Comparison of ENCODE assay signal across 24 cellular contexts in genomic region chr2:45404807-45405297, GRCh38.
DNase-seq lines count a peak whose midpoint lies in the region; ATAC-seq, FAIRE-seq and TF ChIP-seq lines count a peak whose summit lies in the region.
"Had no signal": no experiment of that assay in that cellular context is flagged by ENCODE, and none has a peak within 500 bp of the region (broad histone marks: within the 10 kb centered on the region; RNA-seq: fewer than 3 reads in every experiment).

No MANE protein-coding gene starts in this region.

- ATAC-seq in Right ventricle myocardium superior (ENCODE audit: poor library complexity) (peak; percentile 85), HepG2 (no peak), HG02870 (IDR thresholded peaks at IDR 0.05; ENCODE audit: unreplicated experiment) (no peak)
- ATAC-seq: activated CD8-positive, alpha-beta T cell treated with anti-CD3 and anti-CD28 coated beads for 36 hours; stimulated activated naive CD8-positive, alpha-beta T cell treated with anti-CD3 and anti-CD28 coated beads, Interleukin-15, Interleukin-2, amounts not matched to agents 100 U/mL and 50 U/mL, for 24 hours had no signal

- TF ChIP-seq RAD21 in HepG2 (CRISPR knock-in tag; IDR thresholded peaks at IDR 0.05): no peak

- intact Hi-C loops in Right ventricle myocardium superior (cut with DNase I) (no loop called here), cardiac septum (cut with DNase I) (no loop called here), HepG2 (cut with micrococcal nuclease; ENCODE audit: unreplicated experiment) (no loop called here)

- WGBS in HepG2 (ENCODE audit: low lambda C conversion rate): 98% methylated on average over 3 of the region's 3 CpGs

- no peaks in the 10 kb centered on the region for H3K9me3 ChIP-seq in HepG2 (ENCODE audit: low read length)
- H3K9me3 ChIP-seq: BLaER1 treated with 17β-estradiol and CSF1 and Interleukin-3, amounts not matched to agents 10 nM and 100 nM; HAP-1; tibial nerve had no signal

- H3K4me1 ChIP-seq in HepG2 (ENCODE audit: insufficient read depth, low read length): no peaks in the 10 kb centered on the region
- H3K4me1 ChIP-seq: BLaER1 treated with 17β-estradiol and CSF1 and Interleukin-3, amounts not matched to agents 10 nM and 100 nM had no signal

- no peak for FAIRE-seq in HepG2 (lab: Jason Lieb, UNC)
- FAIRE-seq: A204.1, GM18507 had no signal

- DNase-seq in Right ventricle myocardium superior (no peak), cardiac septum (ENCODE audit: low spot score) (no peak), fibroblast of the aortic adventitia (ENCODE audit: low read depth) (peak; percentile 37), HepG2 (ENCODE audit: low spot score) (no peak), hepatic stellate cell (ENCODE audit: low spot score) (no peak), DMS 273 treated with DMSO at 0.1 percent for 48 hours (lab: John Stamatoyannopoulos, UW) (no peak), DMS79 treated with DMSO at 0.1 percent for 48 hours (lab: John Stamatoyannopoulos, UW) (no peak)
- DNase-seq: activated CD8-positive, alpha-beta T cell treated with anti-CD3 and anti-CD28 coated beads for 36 hours; activated gamma-delta T cell treated with Interleukin-2 at 50 U/mL for 16 hours; cortex of kidney; endodermal cell; immature natural killer cell; NCI-H1436 treated with DMSO at 0.1 percent for 48 hours; NCI-H524; stimulated activated CD4-positive, alpha-beta T cell treated with anti-CD3 and anti-CD28 coated beads, Interleukin-12 subunit alpha, Interleukin-12 subunit beta, amount 100 ng/mL, for 4 hours; stimulated activated CD4-positive, alpha-beta T cell treated with anti-CD3 and anti-CD28 coated beads, Interleukin-4, amount 100 ng/mL, for 4 hours; stimulated activated naive CD8-positive, alpha-beta T cell treated with anti-CD3 and anti-CD28 coated beads, Interleukin-15, Interleukin-2, amounts not matched to agents 100 U/mL and 50 U/mL, for 24 hours had no signal

- no peaks in the 10 kb centered on the region for H4K20me1 ChIP-seq in HepG2 (ENCODE audit: insufficient read depth, low read length)
- H4K20me1 ChIP-seq: BLaER1 treated with 17β-estradiol and CSF1 and Interleukin-3, amounts not matched to agents 10 nM and 100 nM had no signal

- no peaks in the 10 kb centered on the region for H3K79me2 ChIP-seq in HepG2 (ENCODE audit: insufficient read depth, low read length)
- H3K79me2 ChIP-seq: hepatocyte had no signal

- H3K4me2 ChIP-seq in HepG2 (ENCODE audit: low read depth, low read length): no peak overlapping the region
- H3K4me2 ChIP-seq: BLaER1 treated with 17β-estradiol and CSF1 and Interleukin-3, amounts not matched to agents 10 nM and 100 nM; hepatocyte had no signal

- no peak overlapping the region for H3K9ac ChIP-seq in HepG2 (ENCODE audit: insufficient read depth, low read depth, low read length)
- H3K9ac ChIP-seq: BLaER1 treated with 17β-estradiol and CSF1 and Interleukin-3, amounts not matched to agents 10 nM and 100 nM had no signal

- no peak for TF ChIP-seq CTCF in fibroblast of the aortic adventitia (IDR thresholded peaks at IDR 0.05; ENCODE audit: insufficient read depth, low read length)
- no peak for TF ChIP-seq CTCF in HepG2 (CRISPR knock-in tag; IDR thresholded peaks at IDR 0.05)

- TF ChIP-seq EP300 in HepG2 (IDR thresholded peaks at IDR 0.05; ENCODE audit: low read depth in 2 of 2, low read length in 2 of 2) (no peak), HepG2 (CRISPR knock-in tag; IDR thresholded peaks at IDR 0.05; ENCODE audit: borderline replicate concordance) (no peak)

- POLR2A ChIA-PET in HepG2 (lab: Yijun Ruan, JAX): no interaction called here

- H3K36me3 ChIP-seq in HepG2 (replicated peaks in 1 of 2; ENCODE audit: control insufficient read depth in 1 of 2, insufficient read depth in 2 of 2, low read length in 2 of 2): no peaks in the 10 kb centered on the region
- H3K36me3 ChIP-seq: HAP-1, tibial nerve had no signal

- in situ Hi-C loops in HepG2 (cut with HindIII; ENCODE audit: extremely low pct_ligation_motif_present, low pct_unique_long_range_greater_than_20kb): no loop called here

- CTCF ChIA-PET in HepG2 (lab: Yijun Ruan, JAX; ENCODE audit: low intra/inter-chr PET ratio, low total read pairs): no interaction called here

- no peaks in the 10 kb centered on the region for H3K27me3 ChIP-seq in HepG2 (ENCODE audit: control insufficient read depth in 1 of 2, insufficient read depth in 2 of 2, low read length in 2 of 2)
- H3K27me3 ChIP-seq: BLaER1 treated with 17β-estradiol and CSF1 and Interleukin-3, amounts not matched to agents 10 nM and 100 nM; hepatocyte; tibial nerve had no signal

- H3K4me3 ChIP-seq in fibroblast of the aortic adventitia (ENCODE audit: low read depth, low read length): no peak overlapping the region
- H3K4me3 ChIP-seq in HepG2 (replicated peaks in 1 of 3; ENCODE audit: insufficient read depth in 1 of 3, low read depth in 2 of 3, low read length in 3 of 3): no peak overlapping the region
- H3K4me3 ChIP-seq: BLaER1 treated with 17β-estradiol and CSF1 and Interleukin-3, amounts not matched to agents 10 nM and 100 nM; HAP-1; hepatocyte; tibial nerve had no signal

- no TSS peak for BruUV-seq in HepG2 (replicated peaks; lab: Mats Ljungman, UMichigan)

- no peak overlapping the region for H2AFZ ChIP-seq in HepG2 (ENCODE audit: low read length)
- H2AFZ ChIP-seq: hepatocyte had no signal

- no peak for TF ChIP-seq POLR2A in HepG2 (IDR thresholded peaks at IDR 0.05; ENCODE audit: insufficient read depth in 1 of 2, low read depth in 2 of 2, low read length in 2 of 2)

- H3K27ac ChIP-seq in HepG2 (ENCODE audit: extremely low read length, insufficient read depth, low read length): no peak overlapping the region
- H3K27ac ChIP-seq: BLaER1 treated with 17β-estradiol and CSF1 and Interleukin-3, amounts not matched to agents 10 nM and 100 nM; hepatocyte had no signal

TF ChIP-seq in HepG2, 621 proteins besides CTCF, POLR2A, EP300 and RAD21:
- TF ChIP-seq HOXD1 (CRISPR knock-in tag; IDR thresholded peaks at IDR 0.05): no peak
- TF ChIP-seq CEBPB (IDR thresholded peaks at IDR 0.05; ENCODE audit: borderline replicate concordance, low read depth, low read length): 0 out of 2 replicates have a peak, but pooled peaks have one; percentile 6
